ENCODE assay signal across 15 cellular contexts in genomic region chr4:47852121-47852520, GRCh38. TPM values are rescaled to one million over a fixed set of nuclear protein-coding genes. Genes with fewer than 3 reads are reported as not detected.
DNase-seq lines count a peak whose midpoint lies in the region; ATAC-seq and TF ChIP-seq lines count a peak whose summit lies in the region.
"Had no signal": no experiment of that assay in that cellular context is flagged by ENCODE, and none has a peak within 500 bp of the region (broad histone marks: within the 10 kb centered on the region; RNA-seq: fewer than 3 reads in every experiment).

No MANE protein-coding gene starts in this region.

- ATAC-seq in left ventricle myocardium superior (peak; percentile 51), GM21786 (IDR thresholded peaks at IDR 0.05; ENCODE audit: unreplicated experiment) (no peak)
- no peak for ATAC-seq in activated CD8-positive, alpha-beta T cell treated with anti-CD3 and anti-CD28 coated beads for 36 hours
- ATAC-seq: natural killer cell treated with Interleukin-12 subunit alpha and Interleukin-12 subunit beta and Interleukin-15 and Interleukin-18, amount 100 ng/mL, for 72 hours had no signal

- CTCF ChIA-PET in activated CD8-positive, alpha-beta T cell treated with anti-CD3 and anti-CD28 coated beads for 36 hours (lab: Charles Lee) = interaction anchor here (1.6 kb wide), 1 partner anchor 15 kb away, joined by 8 read pairs; no protein-coding TSS in a partner anchor

- no peaks in the 10 kb centered on the region for H3K4me1 Mint-ChIP-seq in activated T-helper 2 cell treated with anti-CD3 and anti-CD28 coated beads, Interferon-gamma antibody, Interleukin-2, Interleukin-4, amounts not matched to agents 10 μg/mL and 5 μg/mL and 100 μg/mL, durations not matched to agents 14 hours and 24 hours and 36 hours (ENCODE audit: low read depth)
- H3K4me1 Mint-ChIP-seq in activated CD8-positive, alpha-beta T cell treated with anti-CD3 and anti-CD28 coated beads for 36 hours (ENCODE audit: low read depth) = no peaks in the 10 kb centered on the region
- H3K4me1 Mint-ChIP-seq: activated B cell treated with CpG ODN at 0.5 μM for 24 hours; activated naive CD8-positive, alpha-beta T cell treated with anti-CD3 and anti-CD28 coated beads for 36 hours had no signal

- H3K4me3 Mint-ChIP-seq in activated T-helper 2 cell treated with anti-CD3 and anti-CD28 coated beads, Interferon-gamma antibody, Interleukin-2, Interleukin-4, amounts not matched to agents 10 μg/mL and 5 μg/mL and 100 μg/mL, durations not matched to agents 14 hours and 24 hours and 36 hours (ENCODE audit: low read depth) = no peak overlapping the region
- no peak overlapping the region for H3K4me3 Mint-ChIP-seq in activated CD8-positive, alpha-beta T cell treated with anti-CD3 and anti-CD28 coated beads for 36 hours
- H3K4me3 Mint-ChIP-seq: activated B cell treated with CpG ODN at 0.5 μM for 24 hours; activated naive CD8-positive, alpha-beta T cell treated with anti-CD3 and anti-CD28 coated beads for 36 hours; natural killer cell treated with Interleukin-12 subunit alpha and Interleukin-12 subunit beta and Interleukin-15 and Interleukin-18, amount 100 ng/mL, for 72 hours had no signal

- peaks cover 24% of the 10 kb centered on the region for H3K36me3 Mint-ChIP-seq in activated T-helper 2 cell treated with anti-CD3 and anti-CD28 coated beads, Interferon-gamma antibody, Interleukin-2, Interleukin-4, amounts not matched to agents 10 μg/mL and 5 μg/mL and 100 μg/mL, durations not matched to agents 14 hours and 24 hours and 36 hours (ENCODE audit: low read depth)
- peaks cover 28% of the 10 kb centered on the region for H3K36me3 Mint-ChIP-seq in activated CD8-positive, alpha-beta T cell treated with anti-CD3 and anti-CD28 coated beads for 36 hours (ENCODE audit: low read depth)

- no peak for TF ChIP-seq CTCF in activated CD8-positive, alpha-beta T cell treated with anti-CD3 and anti-CD28 coated beads for 36 hours (IDR thresholded peaks at IDR 0.05)

- no peak overlapping the region for H3K27ac Mint-ChIP-seq in activated T-helper 2 cell treated with anti-CD3 and anti-CD28 coated beads, Interferon-gamma antibody, Interleukin-2, Interleukin-4, amounts not matched to agents 10 μg/mL and 5 μg/mL and 100 μg/mL, durations not matched to agents 14 hours and 24 hours and 36 hours
- H3K27ac Mint-ChIP-seq in activated CD8-positive, alpha-beta T cell treated with anti-CD3 and anti-CD28 coated beads for 36 hours = no peak overlapping the region
- H3K27ac Mint-ChIP-seq: activated B cell treated with CpG ODN at 0.5 μM for 24 hours; activated naive CD8-positive, alpha-beta T cell treated with anti-CD3 and anti-CD28 coated beads for 36 hours; natural killer cell treated with Interleukin-12 subunit alpha and Interleukin-12 subunit beta and Interleukin-15 and Interleukin-18, amount 100 ng/mL, for 72 hours had no signal

- DNase-seq in HCEC 1CT (peak; percentile 81), astrocyte of the hippocampus (ENCODE audit: low read depth, low spot score) (peak; percentile 71), left ventricle myocardium superior (no peak), smooth muscle cell of the brain vasculature (ENCODE audit: low read depth, low spot score) (peak; percentile 59)
- DNase-seq in stimulated activated CD8-positive, alpha-beta memory T cell treated with anti-CD3 and anti-CD28 coated beads, Interleukin-4, amount 100 ng/mL, for 48 hours = no peak
- DNase-seq in activated T-helper 2 cell treated with anti-CD3 and anti-CD28 coated beads, Interferon-gamma antibody, Interleukin-2, Interleukin-4, amounts not matched to agents 10 μg/mL and 5 μg/mL and 100 μg/mL, durations not matched to agents 14 hours and 24 hours and 36 hours (ENCODE audit: low spot score) = no peak
- DNase-seq in activated CD8-positive, alpha-beta T cell treated with anti-CD3 and anti-CD28 coated beads for 36 hours = no peak
- DNase-seq: activated B cell treated with CpG ODN at 0.5 μM for 24 hours; activated naive CD8-positive, alpha-beta T cell treated with anti-CD3 and anti-CD28 coated beads for 36 hours; Caco-2; dorsolateral prefrontal cortex; NCI-H1694 treated with DMSO at 0.1 percent for 48 hours; small intestine had no signal

- H3K9me3 Mint-ChIP-seq in activated T-helper 2 cell treated with anti-CD3 and anti-CD28 coated beads, Interferon-gamma antibody, Interleukin-2, Interleukin-4, amounts not matched to agents 10 μg/mL and 5 μg/mL and 100 μg/mL, durations not matched to agents 14 hours and 24 hours and 36 hours = no peaks in the 10 kb centered on the region
- H3K9me3 Mint-ChIP-seq in activated CD8-positive, alpha-beta T cell treated with anti-CD3 and anti-CD28 coated beads for 36 hours = no peaks in the 10 kb centered on the region
- H3K9me3 Mint-ChIP-seq: activated B cell treated with CpG ODN at 0.5 μM for 24 hours; activated naive CD8-positive, alpha-beta T cell treated with anti-CD3 and anti-CD28 coated beads for 36 hours; natural killer cell treated with Interleukin-12 subunit alpha and Interleukin-12 subunit beta and Interleukin-15 and Interleukin-18, amount 100 ng/mL, for 72 hours had no signal

- POLR2A ChIA-PET in activated CD8-positive, alpha-beta T cell treated with anti-CD3 and anti-CD28 coated beads for 36 hours (lab: Charles Lee) = no interaction called here

- no peaks in the 10 kb centered on the region for H3K27me3 Mint-ChIP-seq in activated T-helper 2 cell treated with anti-CD3 and anti-CD28 coated beads, Interferon-gamma antibody, Interleukin-2, Interleukin-4, amounts not matched to agents 10 μg/mL and 5 μg/mL and 100 μg/mL, durations not matched to agents 14 hours and 24 hours and 36 hours (ENCODE audit: low read depth)
- H3K27me3 Mint-ChIP-seq in activated CD8-positive, alpha-beta T cell treated with anti-CD3 and anti-CD28 coated beads for 36 hours = no peaks in the 10 kb centered on the region
- H3K27me3 Mint-ChIP-seq: activated B cell treated with CpG ODN at 0.5 μM for 24 hours; activated naive CD8-positive, alpha-beta T cell treated with anti-CD3 and anti-CD28 coated beads for 36 hours; natural killer cell treated with Interleukin-12 subunit alpha and Interleukin-12 subunit beta and Interleukin-15 and Interleukin-18, amount 100 ng/mL, for 72 hours had no signal

- intact Hi-C loops in left ventricle myocardium superior (cut with micrococcal nuclease) = no loop called here
- intact Hi-C loops in activated T-helper 2 cell treated with anti-CD3 and anti-CD28 coated beads, Interferon-gamma antibody, Interleukin-2, Interleukin-4, amounts not matched to agents 10 μg/mL and 5 μg/mL and 100 μg/mL, durations not matched to agents 14 hours and 24 hours and 36 hours (cut with micrococcal nuclease) = no loop called here
- intact Hi-C loops in activated CD8-positive, alpha-beta T cell treated with anti-CD3 and anti-CD28 coated beads for 36 hours (cut with micrococcal nuclease) = no loop called here

RNA-seq across cellular contexts. Expression of gene CORIN, which starts 14.3 kb away (rescaled TPM):
- 96.8 TPM for total RNA-seq in left ventricle myocardium superior
- total RNA-seq in activated T-helper 2 cell treated with anti-CD3 and anti-CD28 coated beads, Interferon-gamma antibody, Interleukin-2, Interleukin-4, amounts not matched to agents 10 μg/mL and 5 μg/mL and 100 μg/mL, durations not matched to agents 14 hours and 24 hours and 36 hours = 0.30 and 0.32 TPM in 2 replicates
- under 1 TPM; 0.29 to 0.34 TPM for total RNA-seq in activated CD8-positive, alpha-beta T cell treated with anti-CD3 and anti-CD28 coated beads for 36 hours
- total RNA-seq: activated B cell treated with CpG ODN at 0.5 μM for 24 hours; activated naive CD8-positive, alpha-beta T cell treated with anti-CD3 and anti-CD28 coated beads for 36 hours; natural killer cell treated with Interleukin-12 subunit alpha and Interleukin-12 subunit beta and Interleukin-15 and Interleukin-18, amount 100 ng/mL, for 72 hours had no signal

Comparison
In these comparisons a context has a peak if more than half of its experiments do, and no peak if none do; other contexts are left out.
1. DNase-seq: peak in HCEC 1CT (single experiment), astrocyte of the hippocampus (single experiment) and smooth muscle cell of the brain vasculature (single experiment); none in left ventricle myocardium superior (single experiment), stimulated activated CD8-positive, alpha-beta memory T cell treated with anti-CD3 and anti-CD28 coated beads, Interleukin-4, amount 100 ng/mL, for 48 hours (single experiment), activated T-helper 2 cell treated with anti-CD3 and anti-CD28 coated beads, Interferon-gamma antibody, Interleukin-2, Interleukin-4, amounts not matched to agents 10 μg/mL and 5 μg/mL and 100 μg/mL, durations not matched to agents 14 hours and 24 hours and 36 hours (single experiment) and activated CD8-positive, alpha-beta T cell treated with anti-CD3 and anti-CD28 coated beads for 36 hours (single experiment).
2. RNA of gene CORIN, which starts 14.3 kb away (total RNA-seq): 96.8 TPM in left ventricle myocardium superior (single experiment); 0.29 to 0.34 TPM in activated CD8-positive, alpha-beta T cell treated with anti-CD3 and anti-CD28 coated beads for 36 hours and 0.30 to 0.32 TPM in activated T-helper 2 cell treated with anti-CD3 and anti-CD28 coated beads, Interferon-gamma antibody, Interleukin-2, Interleukin-4, amounts not matched to agents 10 μg/mL and 5 μg/mL and 100 μg/mL, durations not matched to agents 14 hours and 24 hours and 36 hours; every median in the first group is over 10 times any median in the second.